In genomic region chrX:118523920-118524319, GRCh38 we compare ENCODE assay signal across 12 cellular contexts. TPM values are rescaled to one million over a fixed set of nuclear protein-coding genes. Genes with fewer than 3 reads are reported as not detected.
DNase-seq lines count a peak whose midpoint lies in the region; ATAC-seq and TF ChIP-seq lines count a peak whose summit lies in the region.
"Had no signal": no experiment of that assay in that cellular context is flagged by ENCODE, and none has a peak within 500 bp of the region (broad histone marks: within the 10 kb centered on the region; RNA-seq: fewer than 3 reads in every experiment).

No MANE protein-coding gene starts in this region.

- H3K4me3 ChIP-seq in GM06990 (replicated peaks; ENCODE audit: low read depth, low read length) (no peak overlapping the region), lower lobe of right lung (no peak overlapping the region)
- H3K4me3 ChIP-seq: SJCRH30, smooth muscle cell had no signal

- peaks cover 53% of the 10 kb centered on the region for H3K4me1 Mint-ChIP-seq in T-helper 1 cell treated with Interleukin-12 subunit alpha and Interleukin-12 subunit beta and Interleukin-4 antibody, amounts not matched to agents 30 μg/mL and 1 μg/mL, for 36 hours (ENCODE audit: low read depth)
- peaks cover 34 to 65% (median 46%) of the 10 kb centered on the region in 3 donors for H3K4me1 Mint-ChIP-seq in naive B cell

- no peaks in the 10 kb centered on the region for H3K27me3 ChIP-seq in GM06990 (replicated peaks; ENCODE audit: control insufficient read depth, insufficient read depth, low read length)
- H3K27me3 ChIP-seq in lower lobe of right lung (ENCODE audit: low read depth) = no peaks in the 10 kb centered on the region
- H3K27me3 ChIP-seq: SJCRH30 had no signal

- peak overlapping the region; percentile 67 for H3K4me3 Mint-ChIP-seq in T-helper 1 cell treated with Interleukin-12 subunit alpha and Interleukin-12 subunit beta and Interleukin-4 antibody, amounts not matched to agents 30 μg/mL and 1 μg/mL, for 36 hours
- H3K4me3 Mint-ChIP-seq in naive B cell = peak overlapping the region in 1 of 8 donors; percentile 18

- H3K27ac Mint-ChIP-seq in T-helper 1 cell treated with Interleukin-12 subunit alpha and Interleukin-12 subunit beta and Interleukin-4 antibody, amounts not matched to agents 30 μg/mL and 1 μg/mL, for 36 hours = peak overlapping the region; percentile 86
- peak overlapping the region; percentile 44 to 97 (median 76) for H3K27ac Mint-ChIP-seq in naive B cell

- H3K27ac ChIP-seq in lower lobe of right lung = no peak overlapping the region
- H3K27ac ChIP-seq: SJCRH30 had no signal

- H3K9me3 Mint-ChIP-seq in T-helper 1 cell treated with Interleukin-12 subunit alpha and Interleukin-12 subunit beta and Interleukin-4 antibody, amounts not matched to agents 30 μg/mL and 1 μg/mL, for 36 hours = no peaks in the 10 kb centered on the region
- peaks cover 0 to 3% (median 0%) of the 10 kb centered on the region in 7 donors for H3K9me3 Mint-ChIP-seq in naive B cell

- ATAC-seq in naive B cell (ENCODE audit: low read depth in 2 of 2) (peak in 1 of 2 donors; percentile 25), GM19351 (IDR thresholded peaks at IDR 0.05; ENCODE audit: unreplicated experiment) (no peak), HG02973 (IDR thresholded peaks at IDR 0.05; ENCODE audit: unreplicated experiment) (no peak), lower lobe of right lung (no peak)

- intact Hi-C loops in lower lobe of right lung (cut with DNase I) = no loop called here

- no peak for TF ChIP-seq CTCF in GM06990 (IDR thresholded peaks at IDR 0.05; ENCODE audit: insufficient read depth, low read length, poor library complexity, severe bottlenecking)
- no peak for TF ChIP-seq CTCF in lower lobe of right lung (IDR thresholded peaks at IDR 0.05)

- H3K36me3 ChIP-seq in GM06990 (ENCODE audit: control insufficient read depth, insufficient read depth, low read length) (no peaks in the 10 kb centered on the region), lower lobe of right lung (no peaks in the 10 kb centered on the region)
- H3K36me3 ChIP-seq: SJCRH30 had no signal

- no peaks in the 10 kb centered on the region for H3K27me3 Mint-ChIP-seq in T-helper 1 cell treated with Interleukin-12 subunit alpha and Interleukin-12 subunit beta and Interleukin-4 antibody, amounts not matched to agents 30 μg/mL and 1 μg/mL, for 36 hours (ENCODE audit: low read depth)
- no peaks in the 10 kb centered on the region for H3K27me3 Mint-ChIP-seq in naive B cell

- DNase-seq in GM06990 (ENCODE audit: extremely low read depth, insufficient read length) = peak; percentile 28
- peak; percentile 74 for DNase-seq in activated effector memory CD4-positive, alpha-beta T cell treated with anti-CD3 and anti-CD28 coated beads, Interleukin-2, amount 50 U/mL, for 16 hours
- no peak for DNase-seq in naive B cell
- DNase-seq in DMS153 (lab: John Stamatoyannopoulos, UW) = no peak
- no peak for DNase-seq in lower lobe of right lung
- DNase-seq: NCI-H1105 treated with DMSO at 0.1 percent for 48 hours, NCI-H82, SJCRH30 had no signal

- no peaks in the 10 kb centered on the region for H3K9me3 ChIP-seq in lower lobe of right lung
- H3K9me3 ChIP-seq: SJCRH30 had no signal

- peaks cover 25% of the 10 kb centered on the region for H3K4me1 ChIP-seq in lower lobe of right lung
- H3K4me1 ChIP-seq: SJCRH30 had no signal

- peaks cover 5% of the 10 kb centered on the region for H3K36me3 Mint-ChIP-seq in T-helper 1 cell treated with Interleukin-12 subunit alpha and Interleukin-12 subunit beta and Interleukin-4 antibody, amounts not matched to agents 30 μg/mL and 1 μg/mL, for 36 hours (ENCODE audit: low read depth)
- H3K36me3 Mint-ChIP-seq in naive B cell = no peaks in the 10 kb centered on the region

RNA-seq across cellular contexts. Expression of gene DOCK11, which starts 28.3 kb away (rescaled TPM):
- 10 to 100 TPM; 15.4 to 29.9 (median 19.7) TPM for polyA plus RNA-seq in naive B cell (ENCODE audit: low read depth in 6 of 6)
- 76.2 TPM for total RNA-seq in lower lobe of right lung

Comparison
In these comparisons a context has a peak if more than half of its experiments do, and no peak if none do; other contexts are left out.
1. DNase-seq: peak in GM06990 (single experiment) and activated effector memory CD4-positive, alpha-beta T cell treated with anti-CD3 and anti-CD28 coated beads, Interleukin-2, amount 50 U/mL, for 16 hours (single experiment); none in naive B cell (single experiment), DMS153 (single experiment) and lower lobe of right lung (single experiment).